In genomic region chr22:46526484-46526839, GRCh38 we compare ENCODE assay signal across 18 cellular contexts. TPM values are rescaled to one million over a fixed set of nuclear protein-coding genes. Genes with fewer than 3 reads are reported as not detected.
A peak's percentile ranks its signal among the peaks of the same experiment; 100 is the strongest.
DNase-seq lines count a peak whose midpoint lies in the region; ATAC-seq, FAIRE-seq and TF ChIP-seq lines count a peak whose summit lies in the region.
"Had no signal": no experiment of that assay in that cellular context is flagged by ENCODE, and none has a peak within 500 bp of the region (broad histone marks: within the 10 kb centered on the region; RNA-seq: fewer than 3 reads in every experiment).

No MANE protein-coding gene starts in this region.

- CTCF ChIA-PET in H1 (lab: Charles Lee; ENCODE audit: partially characterized antibody): interaction anchor here (1.1 to 2.8 kb wide), 2 partner anchors 16 to 38 kb away, joined by 3 to 11 read pairs; no protein-coding TSS in a partner anchor
- CTCF ChIA-PET in CD8-positive, alpha-beta memory T cell (lab: Charles Lee): no interaction called here

- peak overlapping the region; percentile 35 for H3K27ac Mint-ChIP-seq in activated naive CD4-positive, alpha-beta T cell treated with anti-CD3 and anti-CD28 coated beads, Interleukin-2, amount 50 U/mL, for 24 hours
- H3K27ac Mint-ChIP-seq in osteocyte (ENCODE audit: unreplicated experiment): peak overlapping the region; percentile 38
- no peak overlapping the region for H3K27ac Mint-ChIP-seq in CD8-positive, alpha-beta memory T cell

- no peak overlapping the region; a peak in 1 of 7 replicates for H3K9ac ChIP-seq in H1 (replicated peaks in 1 of 4; ENCODE audit: extremely low read depth in 1 of 4, low read depth in 3 of 4, low read length in 3 of 4)
- H3K9ac ChIP-seq: SK-N-SH had no signal

- no peak for DNase-seq in activated naive CD4-positive, alpha-beta T cell (lab: John Stamatoyannopoulos, UW)
- DNase-seq in RWPE2 (ENCODE audit: low spot score) (no peak), H1 (ENCODE audit: low read depth in 1 of 2, low spot score in 2 of 2) (no peak), osteocyte (ENCODE audit: extremely low spot score, unreplicated experiment) (no peak), GM19238 (ENCODE audit: insufficient read length, low spot score) (no peak)
- no peak for DNase-seq in CD8-positive, alpha-beta memory T cell
- DNase-seq: DMS 273 treated with DMSO at 0.1 percent for 48 hours, DND-41, HCEC 1CT, NCI-H1105 treated with DMSO at 0.1 percent for 48 hours, NCI-H1694, NCI-H2081 treated with DMSO at 0.1 percent for 48 hours, SHP77 treated with DMSO at 0.1 percent for 48 hours, SK-N-SH had no signal

- no peak overlapping the region for H3K56ac ChIP-seq in H1 (replicated peaks; ENCODE audit: insufficient read length, low read depth, low read length)

- H2BK20ac ChIP-seq in H1 (ENCODE audit: low read length): no peak overlapping the region

- no peak overlapping the region for H3K4ac ChIP-seq in H1 (replicated peaks; ENCODE audit: insufficient read length, low read depth, low read length)

- no peaks in the 10 kb centered on the region for H3K36me3 Mint-ChIP-seq in activated naive CD4-positive, alpha-beta T cell treated with anti-CD3 and anti-CD28 coated beads, Interleukin-2, amount 50 U/mL, for 24 hours
- H3K36me3 Mint-ChIP-seq in osteocyte (ENCODE audit: unreplicated experiment): peaks cover 2% of the 10 kb centered on the region
- H3K36me3 Mint-ChIP-seq in CD8-positive, alpha-beta memory T cell: no peaks in the 10 kb centered on the region

- H3K14ac ChIP-seq in H1 (ENCODE audit: insufficient read length): no peak overlapping the region

- no peaks in the 10 kb centered on the region for H3K4me1 Mint-ChIP-seq in activated naive CD4-positive, alpha-beta T cell treated with anti-CD3 and anti-CD28 coated beads, Interleukin-2, amount 50 U/mL, for 24 hours
- peaks cover 37% of the 10 kb centered on the region for H3K4me1 Mint-ChIP-seq in osteocyte (ENCODE audit: unreplicated experiment)
- no peaks in the 10 kb centered on the region for H3K4me1 Mint-ChIP-seq in CD8-positive, alpha-beta memory T cell

- H3K4me3 ChIP-seq in RWPE2 (ENCODE audit: severe bottlenecking) (no peak overlapping the region), H1 (ENCODE audit: extremely low read depth in 1 of 4, insufficient read depth in 2 of 4, low read depth in 3 of 4, low read length in 4 of 4) (no peak overlapping the region)
- H3K4me3 ChIP-seq in CD8-positive, alpha-beta memory T cell (ENCODE audit: low read length): no peak overlapping the region
- H3K4me3 ChIP-seq: K562 had no signal

- TF ChIP-seq EP300 in H1 (IDR thresholded peaks at IDR 0.05; ENCODE audit: borderline replicate concordance in 1 of 2, low read depth in 2 of 2, low read length in 2 of 2): no peak

- no peak overlapping the region for H2BK5ac ChIP-seq in H1 (ENCODE audit: low read depth, low read length)

- ATAC-seq in RWPE2 (ENCODE audit: low read depth) (no peak), GM19455 (IDR thresholded peaks at IDR 0.05; ENCODE audit: unreplicated experiment) (no peak)
- ATAC-seq: K562 had no signal

- H3K27ac ChIP-seq in RWPE2 (ENCODE audit: poor library complexity, severe bottlenecking) (peak overlapping the region; percentile 96), H1 (ENCODE audit: low read depth, low read length) (no peak overlapping the region)
- no peak overlapping the region for H3K27ac ChIP-seq in CD8-positive, alpha-beta memory T cell (ENCODE audit: low read depth, low read length)
- H3K27ac ChIP-seq: 22Rv1 had no signal

- no peak overlapping the region for H4K5ac ChIP-seq in H1 (ENCODE audit: insufficient read length, low read depth, low read length)

- no peak overlapping the region for H3K4me3 Mint-ChIP-seq in activated naive CD4-positive, alpha-beta T cell treated with anti-CD3 and anti-CD28 coated beads, Interleukin-2, amount 50 U/mL, for 24 hours
- no peak overlapping the region for H3K4me3 Mint-ChIP-seq in osteocyte (ENCODE audit: unreplicated experiment)
- H3K4me3 Mint-ChIP-seq in CD8-positive, alpha-beta memory T cell: no peak overlapping the region

- H3K23ac ChIP-seq in H1 (ENCODE audit: insufficient read length): no peak overlapping the region

- no peak overlapping the region for H4K8ac ChIP-seq in H1 (ENCODE audit: extremely low read depth, insufficient read depth, low read length)

- peaks cover 45% of the 10 kb centered on the region for H3K4me1 ChIP-seq in RWPE2 (ENCODE audit: insufficient read depth, poor library complexity, severe bottlenecking)
- peaks cover 0 to 6% (median 0%) of the 10 kb centered on the region in 4 experiments; a peak in 3 of 7 replicates for H3K4me1 ChIP-seq in H1 (replicated peaks in 1 of 4; ENCODE audit: control insufficient read depth in 3 of 4, insufficient read depth in 4 of 4, low read length in 3 of 4)
- no peaks in the 10 kb centered on the region for H3K4me1 ChIP-seq in CD8-positive, alpha-beta memory T cell (ENCODE audit: insufficient read depth, low read length)

- no peak for TF ChIP-seq CTCF in RWPE2 (IDR thresholded peaks at IDR 0.05; ENCODE audit: poor library complexity, severe bottlenecking)
- TF ChIP-seq CTCF in H1 (IDR thresholded peaks at IDR 0.05; ENCODE audit: control extremely low read depth in 1 of 3, insufficient read depth in 1 of 3, low read depth in 1 of 3, low read length in 3 of 3): no peak
- TF ChIP-seq CTCF in osteocyte (IDR thresholded peaks at IDR 0.05): no peak

- WGBS in H1 (ENCODE audit: extremely low coverage in 1 of 2, insufficient coverage in 1 of 2, insufficient read length in 1 of 2, insufficient replicate concordance in 2 of 2, low coverage in 1 of 2, low lambda C conversion rate in 2 of 2, missing lambda C conversion rate in 1 of 2), 2 experiments: 92% methylated on average over 8 of the region's 8 CpGs; no CpG with 5 or more reads in 1 of the 2 experiments

- peaks cover 45% of the 10 kb centered on the region for H3K36me3 ChIP-seq in RWPE2 (ENCODE audit: low read depth)
- no peaks in the 10 kb centered on the region for H3K36me3 ChIP-seq in H1 (ENCODE audit: control insufficient read depth in 2 of 4, insufficient read depth in 4 of 4, low read length in 3 of 4)
- no peaks in the 10 kb centered on the region for H3K36me3 ChIP-seq in CD8-positive, alpha-beta memory T cell (ENCODE audit: insufficient read depth, low read length)

- H3K79me2 ChIP-seq in H1 (ENCODE audit: control insufficient read depth in 1 of 2, insufficient read depth in 2 of 2, low read length in 2 of 2): no peaks in the 10 kb centered on the region; a peak in 1 of 4 replicates

- TF ChIP-seq RAD21 in H1 (IDR thresholded peaks at IDR 0.05 in 1 of 2, conservative IDR thresholded peaks at IDR 0.05 in 1 of 2; ENCODE audit: low read depth in 2 of 2, low read length in 2 of 2): no peak

- H2BK15ac ChIP-seq in H1 (ENCODE audit: low read length): 0 out of 2 replicates have a peak overlapping the region, but pooled peaks have one; percentile 29

- H3K79me1 ChIP-seq in H1 (ENCODE audit: low read depth, low read length): no peaks in the 10 kb centered on the region; the same call in 1 of the 2 replicates

- H2AK5ac ChIP-seq in H1 (ENCODE audit: low read depth, low read length): no peak overlapping the region; the same call in 1 of the 2 replicates

- FAIRE-seq in H1 (lab: Jason Lieb, UNC): no peak
- FAIRE-seq: K562 had no signal

- no peaks in the 10 kb centered on the region for H3K23me2 ChIP-seq in H1 (ENCODE audit: low read depth, low read length)

- H3K4me2 ChIP-seq in H1 (ENCODE audit: insufficient read depth in 1 of 2, low read depth in 2 of 2, low read length in 2 of 2): no peak overlapping the region
- H3K4me2 ChIP-seq: SK-N-SH had no signal

- peaks cover 2 to 11% of the 10 kb centered on the region in 2 experiments for H4K20me1 ChIP-seq in H1 (replicated peaks in 1 of 2; ENCODE audit: control insufficient read depth in 1 of 2, insufficient read depth in 2 of 2, low read length in 2 of 2)

- POLR2A ChIA-PET in H1 (lab: Charles Lee; ENCODE audit: partially characterized antibody): no interaction called here
- POLR2A ChIA-PET in CD8-positive, alpha-beta memory T cell (lab: Charles Lee): no interaction called here

- H3K9me3 ChIP-seq in RWPE2 (ENCODE audit: severe bottlenecking) (no peaks in the 10 kb centered on the region), H1 (ENCODE audit: insufficient read depth in 2 of 2, low read depth in 1 of 2, low read length in 1 of 2) (no peaks in the 10 kb centered on the region)
- H3K9me3 ChIP-seq in CD8-positive, alpha-beta memory T cell (ENCODE audit: low read length): no peaks in the 10 kb centered on the region
- H3K9me3 ChIP-seq: SK-N-SH had no signal

- H4K91ac ChIP-seq in H1 (replicated peaks; ENCODE audit: insufficient read length, low read length): no peak overlapping the region

- no peak overlapping the region for H2BK120ac ChIP-seq in H1 (replicated peaks; ENCODE audit: low read depth, low read length)

- H3K27me3 Mint-ChIP-seq in activated naive CD4-positive, alpha-beta T cell treated with anti-CD3 and anti-CD28 coated beads, Interleukin-2, amount 50 U/mL, for 24 hours: peaks cover 2% of the 10 kb centered on the region
- H3K27me3 Mint-ChIP-seq in osteocyte (ENCODE audit: unreplicated experiment): no peaks in the 10 kb centered on the region
- H3K27me3 Mint-ChIP-seq in CD8-positive, alpha-beta memory T cell: peaks cover under 1 to 30% of the 10 kb centered on the region in 2 donors

- H3K18ac ChIP-seq in H1 (ENCODE audit: extremely low read depth, low read length): no peak overlapping the region

- TF ChIP-seq POLR2A in H1 (IDR thresholded peaks at IDR 0.05; ENCODE audit: control extremely low read depth in 1 of 2, low read depth in 2 of 2, low read length in 2 of 2): no peak

- H2AFZ ChIP-seq in H1 (ENCODE audit: low read length): no peak overlapping the region

- 0 out of 2 replicates have a peak overlapping the region, but pooled peaks have one; percentile 17 for H2BK12ac ChIP-seq in H1 (ENCODE audit: low read depth, low read length)

- no peaks in the 10 kb centered on the region for H3K9me3 Mint-ChIP-seq in activated naive CD4-positive, alpha-beta T cell treated with anti-CD3 and anti-CD28 coated beads, Interleukin-2, amount 50 U/mL, for 24 hours
- H3K9me3 Mint-ChIP-seq in osteocyte (ENCODE audit: unreplicated experiment): no peaks in the 10 kb centered on the region
- no peaks in the 10 kb centered on the region for H3K9me3 Mint-ChIP-seq in CD8-positive, alpha-beta memory T cell

- H3K27me3 ChIP-seq in RWPE2 (ENCODE audit: insufficient read depth, poor library complexity, severe bottlenecking) (no peaks in the 10 kb centered on the region), H1 (replicated peaks in 1 of 4; ENCODE audit: control insufficient read depth in 3 of 4, extremely low read depth in 1 of 4, insufficient read depth in 3 of 4, low read length in 3 of 4) (no peaks in the 10 kb centered on the region)
- no peaks in the 10 kb centered on the region for H3K27me3 ChIP-seq in CD8-positive, alpha-beta memory T cell (ENCODE audit: insufficient read depth, low read length, poor library complexity, severe bottlenecking)

RNA-seq across cellular contexts. Expression of gene CELSR1, which starts 11.0 kb away (rescaled TPM):
- total RNA-seq in H1 (2021; fragmentation: NEBNext Ultra II Directional; extraction: Animal tissue kit (Norgen Biotek cat#: 25700)): 12.2 and 12.4 TPM in 2 replicates
- 9.0 and 16.4 TPM in 2 replicates for polyA plus RNA-seq in H1 (2011; rRNA removed)
- 9.1 TPM for polyA plus RNA-seq in H1 (2011; cell fraction: cytosol; rRNA removed)
- polyA plus RNA-seq in H1 (2011; cell fraction: nucleus; rRNA removed): 36.2 TPM
- 8.8 to 12.1 TPM (median 10.3 TPM) in 4 replicates for polyA plus RNA-seq in H1 (2012, experiment 1 of 2)
- polyA plus RNA-seq in H1 (2012, experiment 2 of 2): 7.3 TPM
- polyA plus RNA-seq in H1 (2013, experiment 1 of 2): 10.4 TPM
- polyA plus RNA-seq in H1 (2013, experiment 2 of 2): 9.5 TPM
- polyA minus RNA-seq in H1 (2011; rRNA and poly(A)+ RNA removed): 22.5 and 24.2 TPM in 2 replicates
- polyA minus RNA-seq in H1 (2011; cell fraction: cytosol; rRNA and poly(A)+ RNA removed): 13.4 TPM
- polyA minus RNA-seq in H1 (2011; cell fraction: nucleus; rRNA and poly(A)+ RNA removed): 38.4 TPM
- 15.9 and 16.0 TPM in 2 replicates for total RNA-seq in osteocyte
- under 1 TPM; 0.15 to 0.33 TPM for total RNA-seq in CD8-positive, alpha-beta memory T cell
- polyA plus RNA-seq in CD8-positive, alpha-beta memory T cell: 0.30 TPM

Comparison
In these comparisons a context has a peak if more than half of its experiments do, and no peak if none do; other contexts are left out.
1. H3K27ac Mint-ChIP-seq: peak in activated naive CD4-positive, alpha-beta T cell treated with anti-CD3 and anti-CD28 coated beads, Interleukin-2, amount 50 U/mL, for 24 hours (single experiment) and osteocyte (single experiment); none in CD8-positive, alpha-beta memory T cell (0 of 8).